ENCODE assay signal across 9 cellular contexts in genomic region chr2:190097115-190097514, GRCh38. TPM values are rescaled to one million over a fixed set of nuclear protein-coding genes. Genes with fewer than 3 reads are reported as not detected.
"Had no signal": no experiment of that assay in that cellular context is flagged by ENCODE, and none has a peak within 500 bp of the region (broad histone marks: within the 10 kb centered on the region; RNA-seq: fewer than 3 reads in every experiment).

No MANE protein-coding gene starts in this region.

- FAIRE-seq: HepG2 had no signal

- H3K27ac ChIP-seq: HL-60, KMS-11 had no signal

- DNase-seq: IMR-90, KBM-7, KG1 had no signal

- H3K4me2 ChIP-seq: KMS-11 had no signal

- ATAC-seq: HepG2 had no signal

- H3K9ac ChIP-seq: KMS-11 had no signal

RNA-seq across cellular contexts. Expression of gene MSTN, which starts 34.6 kb away (rescaled TPM):
- total RNA-seq: HepG2, HT-29, HT1080 had no signal
- polyA plus RNA-seq: IgD-negative memory B cell, IMR-90 had no signal
